In the genomic region with DNA sequence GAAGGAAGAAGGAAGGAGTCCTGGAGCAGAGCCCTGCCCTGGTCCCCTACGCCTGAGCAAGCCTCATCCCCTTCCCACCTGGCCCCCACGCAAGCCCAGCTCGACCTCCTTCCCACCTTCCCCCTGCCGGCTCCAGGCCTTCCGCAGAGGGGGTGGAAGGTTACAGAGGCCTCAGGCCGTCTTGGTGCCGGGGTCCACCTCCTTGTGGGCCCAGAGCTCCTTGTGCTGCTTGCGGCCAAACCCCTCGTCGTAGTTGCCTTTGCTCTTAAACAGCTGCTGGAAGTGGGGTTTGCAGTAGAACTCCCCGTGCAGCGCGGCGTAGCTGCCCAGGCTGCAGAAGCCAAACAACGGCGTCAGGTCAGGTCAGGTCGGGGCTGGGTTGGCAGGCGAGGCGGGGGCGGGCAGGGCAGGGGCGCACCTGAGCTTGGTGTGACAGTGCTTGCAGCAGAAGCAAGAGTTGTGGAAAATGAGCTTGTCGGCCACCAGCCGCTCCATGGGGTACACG, we compare ENCODE assay signal across 1 cellular context.
TF ChIP-seq lines count a peak whose summit lies in the region.

No MANE protein-coding gene starts in this region.

TF ChIP-seq in H1, 55 proteins besides CTCF, POLR2A, EP300 and RAD21:
- no peak for TF ChIP-seq TAF1 (IDR thresholded peaks at IDR 0.05; ENCODE audit: low read depth, low read length)
- TF ChIP-seq, protein P1, sequence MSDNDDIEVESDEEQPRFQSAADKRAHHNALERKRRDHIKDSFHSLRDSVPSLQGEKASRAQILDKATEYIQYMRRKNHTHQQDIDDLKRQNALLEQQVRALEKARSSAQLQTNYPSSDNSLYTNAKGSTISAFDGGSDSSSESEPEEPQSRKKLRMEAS (IDR thresholded peaks at IDR 0.05): no peak
- TF ChIP-seq JUN (IDR thresholded peaks at IDR 0.05; ENCODE audit: low read depth, low read length): no peak
- no peak for TF ChIP-seq JUND (IDR thresholded peaks at IDR 0.05; ENCODE audit: low read length)
- TF ChIP-seq HDAC6 (IDR thresholded peaks at IDR 0.05; ENCODE audit: low read depth, low read length): no peak
